Comparison of ENCODE assay signal across 2 cellular contexts in the genomic region with DNA sequence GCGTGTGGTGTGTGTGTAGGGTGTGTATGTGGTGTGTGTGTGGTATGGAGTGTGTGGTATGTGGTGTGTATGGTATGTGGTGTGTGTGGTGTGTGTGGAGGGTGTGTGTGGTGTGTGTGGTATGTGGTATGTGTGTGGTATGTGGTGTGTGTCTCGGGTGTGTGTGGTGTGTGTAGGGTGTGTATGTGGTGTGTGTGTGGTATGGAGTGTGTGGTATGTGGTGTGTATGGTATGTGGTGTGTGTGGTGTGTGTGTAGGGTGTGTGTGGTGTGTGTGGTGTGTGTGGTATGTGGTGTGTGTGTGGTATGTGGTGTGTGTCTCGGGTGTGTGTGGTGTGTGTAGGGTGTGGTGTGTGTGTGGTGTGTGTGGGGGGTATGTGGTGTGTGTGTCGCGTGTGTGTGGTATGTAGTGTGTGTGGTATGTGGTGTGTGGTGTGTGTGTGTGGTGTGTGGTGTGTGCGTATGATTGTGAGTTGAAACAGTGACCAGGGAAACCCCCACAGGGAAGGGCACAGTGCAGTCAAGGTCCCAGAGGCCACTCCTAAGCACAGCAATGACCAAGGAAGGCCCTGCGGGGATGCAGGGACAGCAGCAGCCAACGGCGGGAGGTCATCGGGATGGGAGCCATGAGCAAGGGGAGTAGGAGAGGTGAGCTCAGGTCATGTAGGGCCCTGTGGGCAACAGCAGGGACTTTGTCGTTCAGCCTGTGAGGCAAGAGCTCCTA.
TF ChIP-seq lines count a peak whose summit lies in the region.

No MANE protein-coding gene starts in this region.

TF ChIP-seq in A549, 52 proteins besides CTCF, POLR2A, EP300 and RAD21:
- TF ChIP-seq CHD2 (IDR thresholded peaks at IDR 0.05; ENCODE audit: low read length, partially characterized antibody) (no peak), MAFK (IDR thresholded peaks at IDR 0.05; ENCODE audit: partially characterized antibody) (no peak), RFX5 (IDR thresholded peaks at IDR 0.05) (no peak), POLR2AphosphoS2 (conservative IDR thresholded peaks at IDR 0.05; ENCODE audit: low read length) (no peak), SREBF2 (IDR thresholded peaks at IDR 0.05) (no peak), MAZ (IDR thresholded peaks at IDR 0.05; ENCODE audit: borderline replicate concordance, low read depth, low read length) (no peak), HEYL (CRISPR knock-in tag; IDR thresholded peaks at IDR 0.05) (no peak), HOXB13 (CRISPR knock-in tag; IDR thresholded peaks at IDR 0.05; ENCODE audit: low read depth) (no peak), PHF8 (IDR thresholded peaks at IDR 0.05; ENCODE audit: borderline replicate concordance, low read depth) (no peak), RARB (CRISPR knock-in tag; IDR thresholded peaks at IDR 0.05) (no peak), ZC3H11A (IDR thresholded peaks at IDR 0.05) (no peak), CEBPB (IDR thresholded peaks at IDR 0.05) (no peak), TP53 (CRISPR knock-in tag; IDR thresholded peaks at IDR 0.05) (no peak), MYC (IDR thresholded peaks at IDR 0.05; ENCODE audit: borderline replicate concordance, low read length) (no peak)
- TF ChIP-seq, protein P1, sequence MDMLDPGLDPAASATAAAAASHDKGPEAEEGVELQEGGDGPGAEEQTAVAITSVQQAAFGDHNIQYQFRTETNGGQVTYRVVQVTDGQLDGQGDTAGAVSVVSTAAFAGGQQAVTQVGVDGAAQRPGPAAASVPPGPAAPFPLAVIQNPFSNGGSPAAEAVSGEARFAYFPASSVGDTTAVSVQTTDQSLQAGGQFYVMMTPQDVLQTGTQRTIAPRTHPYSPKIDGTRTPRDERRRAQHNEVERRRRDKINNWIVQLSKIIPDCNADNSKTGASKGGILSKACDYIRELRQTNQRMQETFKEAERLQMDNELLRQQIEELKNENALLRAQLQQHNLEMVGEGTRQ (IDR thresholded peaks at IDR 0.05) = no peak
- TF ChIP-seq, protein P2, sequence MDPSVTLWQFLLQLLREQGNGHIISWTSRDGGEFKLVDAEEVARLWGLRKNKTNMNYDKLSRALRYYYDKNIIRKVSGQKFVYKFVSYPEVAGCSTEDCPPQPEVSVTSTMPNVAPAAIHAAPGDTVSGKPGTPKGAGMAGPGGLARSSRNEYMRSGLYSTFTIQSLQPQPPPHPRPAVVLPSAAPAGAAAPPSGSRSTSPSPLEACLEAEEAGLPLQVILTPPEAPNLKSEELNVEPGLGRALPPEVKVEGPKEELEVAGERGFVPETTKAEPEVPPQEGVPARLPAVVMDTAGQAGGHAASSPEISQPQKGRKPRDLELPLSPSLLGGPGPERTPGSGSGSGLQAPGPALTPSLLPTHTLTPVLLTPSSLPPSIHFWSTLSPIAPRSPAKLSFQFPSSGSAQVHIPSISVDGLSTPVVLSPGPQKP (IDR thresholded peaks at IDR 0.05; ENCODE audit: low read depth, low read length) = no peak
- TF ChIP-seq, protein P3, sequence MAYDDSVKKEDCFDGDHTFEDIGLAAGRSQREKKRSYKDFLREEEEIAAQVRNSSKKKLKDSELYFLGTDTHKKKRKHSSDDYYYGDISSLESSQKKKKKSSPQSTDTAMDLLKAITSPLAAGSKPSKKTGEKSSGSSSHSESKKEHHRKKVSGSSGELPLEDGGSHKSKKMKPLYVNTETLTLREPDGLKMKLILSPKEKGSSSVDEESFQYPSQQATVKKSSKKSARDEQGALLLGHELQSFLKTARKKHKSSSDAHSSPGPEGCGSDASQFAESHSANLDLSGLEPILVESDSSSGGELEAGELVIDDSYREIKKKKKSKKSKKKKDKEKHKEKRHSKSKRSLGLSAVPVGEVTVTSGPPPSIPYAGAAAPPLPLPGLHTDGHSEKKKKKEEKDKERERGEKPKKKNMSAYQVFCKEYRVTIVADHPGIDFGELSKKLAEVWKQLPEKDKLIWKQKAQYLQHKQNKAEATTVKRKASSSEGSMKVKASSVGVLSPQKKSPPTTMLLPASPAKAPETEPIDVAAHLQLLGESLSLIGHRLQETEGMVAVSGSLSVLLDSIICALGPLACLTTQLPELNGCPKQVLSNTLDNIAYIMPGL (CRISPR knock-in tag; IDR thresholded peaks at IDR 0.05; ENCODE audit: borderline replicate concordance) = no peak
- TF ChIP-seq, protein P4, sequence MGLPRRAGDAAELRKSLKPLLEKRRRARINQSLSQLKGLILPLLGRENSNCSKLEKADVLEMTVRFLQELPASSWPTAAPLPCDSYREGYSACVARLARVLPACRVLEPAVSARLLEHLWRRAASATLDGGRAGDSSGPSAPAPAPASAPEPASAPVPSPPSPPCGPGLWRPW (IDR thresholded peaks at IDR 0.05) = no peak
- TF ChIP-seq, protein P5, sequence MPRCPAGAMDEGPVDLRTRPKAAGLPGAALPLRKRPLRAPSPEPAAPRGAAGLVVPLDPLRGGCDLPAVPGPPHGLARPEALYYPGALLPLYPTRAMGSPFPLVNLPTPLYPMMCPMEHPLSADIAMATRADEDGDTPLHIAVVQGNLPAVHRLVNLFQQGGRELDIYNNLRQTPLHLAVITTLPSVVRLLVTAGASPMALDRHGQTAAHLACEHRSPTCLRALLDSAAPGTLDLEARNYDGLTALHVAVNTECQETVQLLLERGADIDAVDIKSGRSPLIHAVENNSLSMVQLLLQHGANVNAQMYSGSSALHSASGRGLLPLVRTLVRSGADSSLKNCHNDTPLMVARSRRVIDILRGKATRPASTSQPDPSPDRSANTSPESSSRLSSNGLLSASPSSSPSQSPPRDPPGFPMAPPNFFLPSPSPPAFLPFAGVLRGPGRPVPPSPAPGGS (IDR thresholded peaks at IDR 0.05) = no peak

TF ChIP-seq in H1, 55 proteins besides CTCF, POLR2A, EP300 and RAD21:
- TF ChIP-seq CHD2 (IDR thresholded peaks at IDR 0.05; ENCODE audit: low read length) (no peak), CTBP2 (IDR thresholded peaks at IDR 0.05; ENCODE audit: borderline replicate concordance, insufficient read depth, insufficient read length, low read length) (no peak), YY1 (IDR thresholded peaks at IDR 0.05; ENCODE audit: low read depth, low read length) (no peak), CBX8 (IDR thresholded peaks at IDR 0.05; ENCODE audit: borderline replicate concordance, low read depth, low read length) (no peak), SIN3A (conservative IDR thresholded peaks at IDR 0.05 in 1 of 2, IDR thresholded peaks at IDR 0.05 in 1 of 2; ENCODE audit: low read depth in 1 of 2, low read length in 2 of 2) (no peak), JUN (IDR thresholded peaks at IDR 0.05; ENCODE audit: low read depth, low read length) (no peak), MAFK (IDR thresholded peaks at IDR 0.05; ENCODE audit: low read depth, low read length) (no peak), BACH1 (IDR thresholded peaks at IDR 0.05; ENCODE audit: low read length) (no peak), GTF2F1 (IDR thresholded peaks at IDR 0.05; ENCODE audit: borderline replicate concordance, low read depth, low read length) (no peak), CREB1 (IDR thresholded peaks at IDR 0.05) (no peak), RFX5 (IDR thresholded peaks at IDR 0.05; ENCODE audit: borderline replicate concordance, low read depth, low read length) (no peak), EZH2 (IDR thresholded peaks at IDR 0.05; ENCODE audit: low read depth, low read length, severe bottlenecking) (no peak), SIX5 (IDR thresholded peaks at IDR 0.05; ENCODE audit: low read depth, low read length) (no peak)
